9 cellular contexts compared by ENCODE assay signal in the genomic region with DNA sequence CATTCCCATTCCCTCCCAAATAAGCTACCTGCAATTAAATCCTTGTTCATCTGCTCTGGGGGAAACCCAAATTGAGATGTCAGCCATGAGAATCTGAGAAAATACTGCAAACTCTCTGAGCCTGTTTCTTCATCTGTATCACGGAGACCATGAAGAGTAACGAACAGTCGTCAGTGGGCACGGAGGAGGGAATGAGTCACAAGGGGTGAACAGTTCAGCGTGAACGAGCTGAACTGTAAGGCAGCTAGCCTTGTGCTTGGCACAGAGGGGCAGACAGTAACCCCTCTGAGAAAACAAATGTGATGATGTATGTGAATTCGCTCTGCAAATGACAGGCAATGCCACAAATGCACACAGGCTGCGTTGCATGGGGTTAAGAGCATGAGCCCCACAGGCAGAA.
DNase-seq lines count a peak whose midpoint lies in the region; ATAC-seq and TF ChIP-seq lines count a peak whose summit lies in the region.
"Had no signal": no experiment of that assay in that cellular context is flagged by ENCODE, and none has a peak within 500 bp of the region (broad histone marks: within the 10 kb centered on the region; RNA-seq: fewer than 3 reads in every experiment).

No MANE protein-coding gene starts in this region.

- no peak for TF ChIP-seq CTCF in foreskin fibroblast (IDR thresholded peaks at IDR 0.05; ENCODE audit: low read depth, low read length)
- TF ChIP-seq CTCF in GM20000 (IDR thresholded peaks at IDR 0.05; ENCODE audit: extremely low read depth, missing control alignments), result no peak
- TF ChIP-seq CTCF in endothelial cell (IDR thresholded peaks at IDR 0.05; ENCODE audit: unreplicated experiment), result no peak

- peak; percentile 65 for DNase-seq in GM03348 (ENCODE audit: low spot score)
- peak; percentile 18 for DNase-seq in activated CD8-positive, alpha-beta memory T cell treated with anti-CD3 and anti-CD28 coated beads, Interleukin-2, amount 50 U/mL, for 24 hours (ENCODE audit: extremely low read depth)
- peak; percentile 48 to 54 for DNase-seq in foreskin fibroblast
- peak; percentile 23 to 35 (median 31) for DNase-seq in stimulated activated CD4-positive, alpha-beta T cell treated with anti-CD3 and anti-CD28 coated beads, TNF-alpha, amount 100 ng/mL, for 48 hours (ENCODE audit: low read depth in 3 of 3)
- no peak for DNase-seq in GM20000 (ENCODE audit: low spot score)
- no peak for DNase-seq in endothelial cell (ENCODE audit: low spot score)
- DNase-seq: heart left ventricle, T-helper 1 cell had no signal

- H3K4me3 Mint-ChIP-seq in endothelial cell (ENCODE audit: unreplicated experiment), result no peak overlapping the region

- no peaks in the 10 kb centered on the region for H3K36me3 Mint-ChIP-seq in endothelial cell (ENCODE audit: low read depth, unreplicated experiment)

- no peak overlapping the region for H3K27ac Mint-ChIP-seq in endothelial cell (ENCODE audit: unreplicated experiment)

- peaks cover 4% of the 10 kb centered on the region for H3K27me3 Mint-ChIP-seq in endothelial cell (ENCODE audit: unreplicated experiment)

- H3K4me3 ChIP-seq in foreskin fibroblast (ENCODE audit: low read depth in 1 of 2, low read length in 2 of 2), result no peak overlapping the region
- H3K4me3 ChIP-seq: heart left ventricle had no signal

- H3K9me3 Mint-ChIP-seq in endothelial cell (ENCODE audit: unreplicated experiment), result no peaks in the 10 kb centered on the region

- peaks cover 6% of the 10 kb centered on the region for H3K4me1 Mint-ChIP-seq in endothelial cell (ENCODE audit: unreplicated experiment)

- no peak for ATAC-seq in HG03196 (IDR thresholded peaks at IDR 0.05; ENCODE audit: unreplicated experiment)
- ATAC-seq: heart left ventricle had no signal

Comparison
In these comparisons a context has a peak if more than half of its experiments do, and no peak if none do; other contexts are left out.
1. DNase-seq: peak in GM03348 (single experiment), activated CD8-positive, alpha-beta memory T cell treated with anti-CD3 and anti-CD28 coated beads, Interleukin-2, amount 50 U/mL, for 24 hours (single experiment), foreskin fibroblast (2 of 2) and stimulated activated CD4-positive, alpha-beta T cell treated with anti-CD3 and anti-CD28 coated beads, TNF-alpha, amount 100 ng/mL, for 48 hours (3 of 3); none in GM20000 (single experiment) and endothelial cell (single experiment).